ENCODE assay signal across 28 cellular contexts in genomic region chr10:81000781-81001180, GRCh38.
"Had no signal": no experiment of that assay in that cellular context is flagged by ENCODE, and none has a peak within 500 bp of the region (broad histone marks: within the 10 kb centered on the region; RNA-seq: fewer than 3 reads in every experiment).

No MANE protein-coding gene starts in this region.

- H3K9me3 ChIP-seq: colonic mucosa, esophagus squamous epithelium, gastrocnemius medialis had no signal

- H3K36me3 ChIP-seq: colonic mucosa, esophagus muscularis mucosa, esophagus squamous epithelium, gastrocnemius medialis, gastroesophageal sphincter, heart left ventricle, heart right ventricle had no signal

- H3K27me3 ChIP-seq: colonic mucosa, esophagus muscularis mucosa, esophagus squamous epithelium, foreskin keratinocyte, gastrocnemius medialis, gastroesophageal sphincter, heart left ventricle, heart right ventricle had no signal

- H3K27ac ChIP-seq: colonic mucosa, coronary artery, dorsolateral prefrontal cortex, epithelial cell of prostate, esophagus muscularis mucosa, esophagus squamous epithelium, foreskin keratinocyte, gastrocnemius medialis, gastroesophageal sphincter, heart left ventricle, heart right ventricle had no signal

- FAIRE-seq: colon, endometrium, endothelial cell of umbilical vein, frontal cortex had no signal

- ATAC-seq: effector memory CD8-positive, alpha-beta T cell; esophagus mucosa; foreskin keratinocyte; gastrocnemius medialis; gastroesophageal sphincter; heart left ventricle; heart right ventricle had no signal

- H3K4me1 ChIP-seq: colonic mucosa, esophagus muscularis mucosa, foreskin keratinocyte, gastrocnemius medialis, gastroesophageal sphincter, heart left ventricle, heart right ventricle had no signal

- DNase-seq: colonic mucosa; cortex of kidney; dermis blood vessel endothelial cell; dorsolateral prefrontal cortex; effector CD4-positive, alpha-beta T cell; effector CD8-positive, alpha-beta T cell; effector memory CD4-positive, alpha-beta T cell; effector memory CD8-positive, alpha-beta T cell; endodermal cell; erythroblast; esophagus squamous epithelium; foreskin fibroblast; foreskin keratinocyte; foreskin melanocyte; gastrocnemius medialis; glutamatergic neuron; head of caudate nucleus; heart left ventricle; heart right ventricle had no signal

- H3K4me3 ChIP-seq: colonic mucosa, coronary artery, dorsolateral prefrontal cortex, esophagus muscularis mucosa, esophagus squamous epithelium, gastrocnemius medialis, gastroesophageal sphincter, heart left ventricle, heart right ventricle had no signal
